In genomic region chr9:91198405-91198804, GRCh38 we compare ENCODE assay signal across 1 cellular context.
TF ChIP-seq lines count a peak whose summit lies in the region.

No MANE protein-coding gene starts in this region.

TF ChIP-seq in K562, 482 proteins besides CTCF, POLR2A, EP300 and RAD21 (continued from another document):
- TF ChIP-seq ID3 (CRISPR knock-in tag; IDR thresholded peaks at IDR 0.05) (no peak), ID3 (tag; IDR thresholded peaks at IDR 0.05) (no peak), BRF1 (IDR thresholded peaks at IDR 0.05; ENCODE audit: borderline replicate concordance, extremely low read depth, insufficient read length) (no peak), WHSC1 (IDR thresholded peaks at IDR 0.05; ENCODE audit: low read length) (no peak), XRCC3 (IDR thresholded peaks at IDR 0.05) (no peak), LCOR (CRISPR knock-in tag; IDR thresholded peaks at IDR 0.05) (no peak)
